Comparison of ENCODE assay signal across 10 cellular contexts in the genomic region with DNA sequence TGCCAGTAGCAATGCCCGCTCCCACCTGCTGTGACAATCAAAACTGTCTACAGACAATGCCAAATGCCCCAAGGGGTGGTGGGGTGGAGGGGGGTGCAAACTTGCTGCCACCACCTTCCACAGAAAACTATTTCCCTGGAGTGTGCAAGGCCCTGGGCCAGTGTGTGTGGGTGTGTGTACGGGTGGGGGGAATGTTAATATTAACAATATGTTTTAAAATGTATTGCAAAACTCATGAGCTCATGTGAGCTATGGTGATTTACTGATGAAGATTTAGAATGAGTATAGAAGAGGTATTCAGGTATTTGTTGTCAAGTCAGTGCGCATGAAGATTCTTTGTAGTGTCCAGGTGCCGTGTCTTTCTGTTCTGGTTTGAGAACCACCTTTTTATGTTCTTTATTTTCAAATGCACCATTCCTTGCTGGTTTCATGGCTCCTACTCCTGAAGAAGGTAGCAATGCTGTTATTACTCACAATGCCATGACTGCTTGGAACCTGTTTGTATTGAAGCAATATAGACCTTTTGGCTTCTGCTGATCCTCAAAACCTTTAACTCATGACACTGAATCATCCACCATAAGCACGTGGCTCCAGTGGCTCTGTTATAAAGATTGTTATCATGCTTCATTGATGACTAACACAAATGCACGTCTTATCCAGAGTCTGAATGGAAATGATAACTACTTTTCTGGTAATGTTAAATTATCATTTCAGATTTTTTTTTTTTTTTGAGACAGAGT. TPM values are rescaled to one million over a fixed set of nuclear protein-coding genes. Genes with fewer than 3 reads are reported as not detected.
DNase-seq lines count a peak whose midpoint lies in the region; ATAC-seq and TF ChIP-seq lines count a peak whose summit lies in the region.
"Had no signal": no experiment of that assay in that cellular context is flagged by ENCODE, and none has a peak within 500 bp of the region (broad histone marks: within the 10 kb centered on the region; RNA-seq: fewer than 3 reads in every experiment).

No MANE protein-coding gene starts in this region.

- POLR2A ChIA-PET in AG04449 (lab: Yijun Ruan, JAX): no interaction called here

- ATAC-seq in activated T-helper 17 cell treated with anti-CD3 and anti-CD28 coated beads, Interleukin-2, amount 50 U/mL, for 72 hours (replicated peaks): peak; percentile 31
- ATAC-seq in GM18867 (IDR thresholded peaks at IDR 0.05; ENCODE audit: unreplicated experiment) (no peak), GM21526 (IDR thresholded peaks at IDR 0.05; ENCODE audit: low FRiP score, unreplicated experiment) (no peak)

- no peaks in the 10 kb centered on the region for H3K36me3 Mint-ChIP-seq in activated T-helper 17 cell treated with anti-CD3 and anti-CD28 coated beads, Interleukin-2, amount 50 U/mL, for 72 hours (ENCODE audit: low read depth)
- H3K36me3 Mint-ChIP-seq: CD4-positive, alpha-beta memory T cell had no signal

- H3K36me3 ChIP-seq in BE2C: no peaks in the 10 kb centered on the region

- no peak overlapping the region for H3K27ac Mint-ChIP-seq in activated T-helper 17 cell treated with anti-CD3 and anti-CD28 coated beads, Interleukin-2, amount 50 U/mL, for 72 hours
- H3K27ac Mint-ChIP-seq: CD4-positive, alpha-beta memory T cell had no signal

- TF ChIP-seq CTCF in AG04449 (IDR thresholded peaks at IDR 0.05; ENCODE audit: insufficient read depth, low read length, missing control alignments): no peak
- no peak for TF ChIP-seq CTCF in BE2C (IDR thresholded peaks at IDR 0.05; ENCODE audit: low read depth, low read length)

- H3K4me3 Mint-ChIP-seq in activated T-helper 17 cell treated with anti-CD3 and anti-CD28 coated beads, Interleukin-2, amount 50 U/mL, for 72 hours: no peak overlapping the region
- H3K4me3 Mint-ChIP-seq: CD4-positive, alpha-beta memory T cell had no signal

- CTCF ChIA-PET in AG04449 (lab: Yijun Ruan, JAX): interaction anchor here (6.1 kb wide), 1 partner anchor 11 kb away, joined by 44 read pairs; no protein-coding TSS in a partner anchor

- no peaks in the 10 kb centered on the region for H3K4me1 ChIP-seq in BE2C

- DNase-seq in AG04449 (ENCODE audit: low read depth, low spot score): peak; percentile 44
- DNase-seq in HPDE6-E6E7 (ENCODE audit: extremely low spot score): peak; percentile 53
- peak; percentile 65 for DNase-seq in foreskin melanocyte
- DNase-seq in cortex of kidney (lab: John Stamatoyannopoulos, UW): no peak
- DNase-seq in BE2C: no peak
- DNase-seq: CD4-positive, alpha-beta memory T cell; NCI-H187 treated with DMSO at 0.1 percent for 48 hours had no signal

- H3K9me3 ChIP-seq in BE2C: no peaks in the 10 kb centered on the region

- H3K9me3 Mint-ChIP-seq in activated T-helper 17 cell treated with anti-CD3 and anti-CD28 coated beads, Interleukin-2, amount 50 U/mL, for 72 hours: peaks cover 3% of the 10 kb centered on the region

- H3K27me3 Mint-ChIP-seq in activated T-helper 17 cell treated with anti-CD3 and anti-CD28 coated beads, Interleukin-2, amount 50 U/mL, for 72 hours: peaks cover under 1% of the 10 kb centered on the region

- H3K4me3 ChIP-seq in AG04449 (ENCODE audit: low read depth, low read length) (no peak overlapping the region), BE2C (ENCODE audit: low read depth, low read length) (no peak overlapping the region)

- H3K27me3 ChIP-seq in BE2C: no peaks in the 10 kb centered on the region

- no peaks in the 10 kb centered on the region for H3K4me1 Mint-ChIP-seq in activated T-helper 17 cell treated with anti-CD3 and anti-CD28 coated beads, Interleukin-2, amount 50 U/mL, for 72 hours
- H3K4me1 Mint-ChIP-seq: CD4-positive, alpha-beta memory T cell had no signal

RNA-seq across cellular contexts. Expression of gene AQP11, which starts 29.9 kb away (rescaled TPM):
- under 1 TPM; 0.48 to 0.98 TPM for total RNA-seq in activated T-helper 17 cell treated with anti-CD3 and anti-CD28 coated beads, Interleukin-2, amount 50 U/mL, for 72 hours
- polyA plus RNA-seq in BE2C (2012; ENCODE audit: insufficient read depth, insufficient read length, low read depth): 1.1 TPM

Comparison
In these comparisons a context has a peak if more than half of its experiments do, and no peak if none do; other contexts are left out.
1. DNase-seq: peak in AG04449 (single experiment), HPDE6-E6E7 (single experiment) and foreskin melanocyte (single experiment); none in cortex of kidney (single experiment) and BE2C (single experiment).